ENCODE assay signal across 7 cellular contexts in genomic region chrX:153026501-153026900, GRCh38. TPM values are rescaled to one million over a fixed set of nuclear protein-coding genes. Genes with fewer than 3 reads are reported as not detected.
DNase-seq lines count a peak whose midpoint lies in the region; ATAC-seq lines count a peak whose summit lies in the region.
"Not testable (repeated sequence)": the region's sequence is repeated elsewhere in the genome, so short reads cannot be mapped to it uniquely, and the experiment has no call there.
"Had no signal": no experiment of that assay in that cellular context is flagged by ENCODE, and none has a peak within 500 bp of the region (broad histone marks: within the 10 kb centered on the region; RNA-seq: fewer than 3 reads in every experiment).

No MANE protein-coding gene starts in this region.

- not testable (repeated sequence) for DNase-seq in T-helper 17 cell

- not testable (repeated sequence) for H3K4me3 Mint-ChIP-seq in T-helper 17 cell

- peak; percentile 63 for ATAC-seq in GM18861 (IDR thresholded peaks at IDR 0.05; ENCODE audit: unreplicated experiment)
- ATAC-seq in GM21576 (IDR thresholded peaks at IDR 0.05; ENCODE audit: unreplicated experiment), result peak; percentile 90
- peak; percentile 75 for ATAC-seq in HG02840 (IDR thresholded peaks at IDR 0.05; ENCODE audit: low FRiP score, unreplicated experiment)
- ATAC-seq in T-helper 17 cell, result peak; percentile 20

- H3K9me3 ChIP-seq in T-helper 17 cell (ENCODE audit: control insufficient read depth, low read length, poor library complexity, severe bottlenecking), result not testable (repeated sequence)

- not testable (repeated sequence) for H3K27ac Mint-ChIP-seq in T-helper 17 cell

- not testable (repeated sequence) for H3K27me3 Mint-ChIP-seq in T-helper 17 cell

- H3K4me1 Mint-ChIP-seq in T-helper 17 cell, result not testable (repeated sequence)

- H3K36me3 Mint-ChIP-seq in T-helper 17 cell (ENCODE audit: low read depth), result not testable (repeated sequence)

RNA-seq across cellular contexts. Expression of gene PNMA3, which starts 29.8 kb away (rescaled TPM):
- total RNA-seq in T-helper 17 cell, result 1 to 10 TPM; 5.5 to 6.3 TPM
- total RNA-seq: Caco-2, Calu3 had no signal

RNA-seq across cellular contexts. Expression of gene PNMA5, which starts 32.6 kb away (rescaled TPM):
- under 1 TPM; 0.07 to 0.16 TPM for total RNA-seq in T-helper 17 cell
- total RNA-seq: Caco-2; Calu3; CD8-positive, alpha-beta T cell had no signal

RNA-seq across cellular contexts. Expression of gene PNMA6A, which starts 45.8 kb away (rescaled TPM):
- total RNA-seq in T-helper 17 cell, result under 1 TPM; 0.20 to 0.52 TPM
- total RNA-seq: Caco-2 had no signal

Comparison
In these comparisons a context has a peak if more than half of its experiments do, and no peak if none do; other contexts are left out.
1. ATAC-seq: peak in every context shown above with its lines; median percentile 90 in GM21576; 75 in HG02840; 63 in GM18861; 20 in T-helper 17 cell.